Comparison of ENCODE assay signal across 2 cellular contexts in genomic region chr9:5650356-5651105, GRCh38.
TF ChIP-seq lines count a peak whose summit lies in the region.

No MANE protein-coding gene starts in this region.

TF ChIP-seq in GM12878, 131 proteins besides CTCF, POLR2A, EP300 and RAD21:
- TF ChIP-seq PML (IDR thresholded peaks at IDR 0.05; ENCODE audit: low read length) (no peak), MEF2B (IDR thresholded peaks at IDR 0.05; ENCODE audit: partially characterized antibody, poor library complexity, severe bottlenecking) (no peak), NR2F1 (conservative IDR thresholded peaks at IDR 0.05) (no peak), MXI1 (IDR thresholded peaks at IDR 0.05; ENCODE audit: low read depth, low read length) (no peak), ZNF687 (IDR thresholded peaks at IDR 0.05) (no peak), NKRF (conservative IDR thresholded peaks at IDR 0.05) (no peak), CBFB (IDR thresholded peaks at IDR 0.05; ENCODE audit: low read depth) (no peak), SIN3A (IDR thresholded peaks at IDR 0.05; ENCODE audit: low read depth, low read length) (no peak), KAT2A (conservative IDR thresholded peaks at IDR 0.05; ENCODE audit: control insufficient read depth, low read depth, low read length) (no peak), SREBF2 (IDR thresholded peaks at IDR 0.05; ENCODE audit: low read length) (no peak), RB1 (IDR thresholded peaks at IDR 0.05; ENCODE audit: borderline replicate concordance) (no peak), POLR2AphosphoS2 (IDR thresholded peaks at IDR 0.05; ENCODE audit: low read depth, low read length) (no peak), MYB (IDR thresholded peaks at IDR 0.05; ENCODE audit: borderline replicate concordance, low read depth, low read length) (no peak)

TF ChIP-seq in SK-N-SH, 30 proteins besides CTCF, POLR2A, EP300 and RAD21:
- TF ChIP-seq TAF1 (IDR thresholded peaks at IDR 0.05; ENCODE audit: borderline replicate concordance, low read depth, low read length) (no peak), GATA2 (CRISPR knock-in tag; IDR thresholded peaks at IDR 0.05) (no peak), NFIC (IDR thresholded peaks at IDR 0.05; ENCODE audit: borderline replicate concordance) (no peak), FOXM1 (IDR thresholded peaks at IDR 0.05; ENCODE audit: low read depth) (no peak), GABPA (IDR thresholded peaks at IDR 0.05; ENCODE audit: low read depth) (no peak), SIN3A (IDR thresholded peaks at IDR 0.05; ENCODE audit: borderline replicate concordance, low read depth, low read length) (no peak), ZBTB33 (IDR thresholded peaks at IDR 0.05; ENCODE audit: borderline replicate concordance, low read depth) (no peak), TEAD4 (IDR thresholded peaks at IDR 0.05; ENCODE audit: borderline replicate concordance, insufficient read depth) (no peak), REST (IDR thresholded peaks at IDR 0.05; ENCODE audit: low read depth, low read length) (no peak), JUND (IDR thresholded peaks at IDR 0.05) (no peak), RCOR1 (IDR thresholded peaks at IDR 0.05; ENCODE audit: low read length) (no peak), PBX3 (IDR thresholded peaks at IDR 0.05) (no peak), MXI1 (IDR thresholded peaks at IDR 0.05; ENCODE audit: low read depth, low read length) (no peak), POLR2AphosphoS5 (IDR thresholded peaks at IDR 0.05; ENCODE audit: low read depth, low read length) (no peak), RFX5 (IDR thresholded peaks at IDR 0.05; ENCODE audit: low read length) (no peak), USF1 (IDR thresholded peaks at IDR 0.05; ENCODE audit: borderline replicate concordance, low read depth) (no peak)
TF ChIP-seq in SK-N-SH: peak in this region for 0.
